Comparison of ENCODE assay signal across 5 cellular contexts in genomic region chr17:10541179-10541578, GRCh38. TPM values are rescaled to one million over a fixed set of nuclear protein-coding genes. Genes with fewer than 3 reads are reported as not detected.
"Had no signal": no experiment of that assay in that cellular context is flagged by ENCODE, and none has a peak within 500 bp of the region (broad histone marks: within the 10 kb centered on the region; RNA-seq: fewer than 3 reads in every experiment).

No MANE protein-coding gene starts in this region.

RNA-seq across cellular contexts. Expression of gene MYH2, which starts 8.3 kb away (rescaled TPM):
- total RNA-seq: MCF 10A, PC-3, Right ventricle myocardium superior, SJSA1 had no signal

RNA-seq across cellular contexts. Expression of gene MYH1, which starts 22.8 kb away (rescaled TPM):
- total RNA-seq: LHCN-M2, MCF 10A, PC-3, Right ventricle myocardium superior, SJSA1 had no signal
